Comparison of ENCODE assay signal across 10 cellular contexts in the genomic region with DNA sequence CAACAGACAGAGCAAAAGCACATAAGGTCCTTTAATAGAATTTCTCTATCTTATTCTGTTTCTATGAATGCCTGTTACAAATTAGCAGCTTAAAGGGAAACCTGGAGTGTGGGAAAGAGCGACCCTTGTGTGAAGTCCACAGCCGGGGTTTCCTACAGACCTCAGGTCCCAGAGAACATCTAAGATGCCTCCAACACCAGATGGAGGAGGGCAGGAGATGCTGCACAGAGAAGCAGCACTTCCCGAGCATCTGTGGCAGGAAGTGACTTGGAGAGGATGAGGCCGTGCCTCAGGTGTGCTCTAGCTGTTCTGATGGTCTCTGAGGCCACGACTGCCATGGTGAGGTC. TPM values are rescaled to one million over a fixed set of nuclear protein-coding genes. Genes with fewer than 3 reads are reported as not detected.
DNase-seq lines count a peak whose midpoint lies in the region; ATAC-seq, FAIRE-seq and TF ChIP-seq lines count a peak whose summit lies in the region.
"Had no signal": no experiment of that assay in that cellular context is flagged by ENCODE, and none has a peak within 500 bp of the region (broad histone marks: within the 10 kb centered on the region; RNA-seq: fewer than 3 reads in every experiment).

No MANE protein-coding gene starts in this region.

- no peak for TF ChIP-seq CTCF in VCaP (conservative IDR thresholded peaks at IDR 0.05)
- no peak for TF ChIP-seq CTCF in gastroesophageal sphincter (IDR thresholded peaks at IDR 0.05)

- no peak for ATAC-seq in gastroesophageal sphincter
- ATAC-seq in GM19397 (IDR thresholded peaks at IDR 0.05; ENCODE audit: unreplicated experiment) = no peak

- TF ChIP-seq EP300 in gastroesophageal sphincter (IDR thresholded peaks at IDR 0.05) = no peak

- H3K9me3 ChIP-seq in gastroesophageal sphincter (no peaks in the 10 kb centered on the region), small intestine (ENCODE audit: control insufficient read depth, low read depth) (no peaks in the 10 kb centered on the region)

- H3K27ac ChIP-seq in VCaP (peak overlapping the region; percentile 42; the same call in 1 of the 2 replicates), gastroesophageal sphincter (peak overlapping the region in 3 of 4 donors; percentile 53 to 73 (median 65)), small intestine (ENCODE audit: low read depth in 1 of 2, low read length in 1 of 2) (peak overlapping the region; percentile 75 to 82)

- H3K36me3 ChIP-seq in gastroesophageal sphincter = peaks cover 0 to 41% of the 10 kb centered on the region in 2 donors
- no peaks in the 10 kb centered on the region for H3K36me3 ChIP-seq in small intestine (ENCODE audit: control insufficient read depth in 2 of 2, insufficient read depth in 2 of 2, low read length in 2 of 2)

- H3K4me1 ChIP-seq in gastroesophageal sphincter (peaks cover 0 to 76% (median 24%) of the 10 kb centered on the region in 3 donors), small intestine (ENCODE audit: control insufficient read depth in 2 of 2, insufficient read depth in 1 of 2, low read depth in 1 of 2, low read length in 1 of 2) (peaks cover 36 to 51% of the 10 kb centered on the region in 2 donors)

- H3K27me3 ChIP-seq in gastroesophageal sphincter = no peaks in the 10 kb centered on the region
- H3K27me3 ChIP-seq in small intestine (ENCODE audit: control insufficient read depth in 2 of 2, insufficient read depth in 2 of 2, low read length in 2 of 2) = no peaks in the 10 kb centered on the region

- TF ChIP-seq POLR2A in GM12891 (IDR thresholded peaks at IDR 0.05; ENCODE audit: low read depth, low read length) (no peak), gastroesophageal sphincter (IDR thresholded peaks at IDR 0.05) (no peak)

- FAIRE-seq in GM12891 (lab: Jason Lieb, UNC) = no peak
- FAIRE-seq in small intestine (lab: Jason Lieb, UNC) = no peak

- WGBS in gastroesophageal sphincter (ENCODE audit: low coverage in 1 of 2), 2 donors = 67% methylated on average over 3 of the region's 5 CpGs; no CpG with 5 or more reads in 1 of the 2 donors
- WGBS in small intestine, 3 donors = 5 to 23% (median 12%) methylated on average over 5 of the region's 5 CpGs

- DNase-seq in GM12891 (ENCODE audit: insufficient read length, low spot score) (no peak), small intestine (peak; percentile 45), NCI-H774 (lab: John Stamatoyannopoulos, UW) (no peak), middle frontal gyrus (ENCODE audit: extremely low spot score, low spot score) (no peak)
- DNase-seq: activated CD4-positive, CD25-positive, alpha-beta regulatory T cell; central memory CD4-positive, alpha-beta T cell; NCI-H2227 treated with DMSO at 0.1 percent for 48 hours had no signal

- H3K4me3 ChIP-seq in gastroesophageal sphincter (peak overlapping the region in 1 of 2 donors; percentile 19), small intestine (ENCODE audit: low read depth in 1 of 2, low read length in 2 of 2) (no peak overlapping the region)

TF ChIP-seq in GM12891, 5 proteins besides CTCF, POLR2A, EP300 and RAD21:
- TF ChIP-seq POLR2AphosphoS5 (IDR thresholded peaks at IDR 0.05; ENCODE audit: low read depth, low read length) = no peak
- no peak for TF ChIP-seq TAF1 (IDR thresholded peaks at IDR 0.05; ENCODE audit: low read depth, low read length)
- no peak for TF ChIP-seq POU2F2 (IDR thresholded peaks at IDR 0.05; ENCODE audit: low read depth, low read length)
- TF ChIP-seq SPI1 (IDR thresholded peaks at IDR 0.05; ENCODE audit: low read depth, low read length) = 0 out of 2 replicates have a peak, but pooled peaks have one; percentile 4
TF ChIP-seq in GM12891: peak in this region for 1.

RNA-seq across cellular contexts. Expression of gene IRF1, which starts 26.8 kb away (rescaled TPM):
- 30.8 TPM for polyA plus RNA-seq in GM12891 (2012; ENCODE audit: low read depth, missing spikeins)
- 10 to 100 TPM; 10.9 to 74.3 (median 19.4) TPM for total RNA-seq in gastroesophageal sphincter
- 10 to 100 TPM; 51.7 to 64.1 (median 54.0) TPM for polyA plus RNA-seq in small intestine
